ENCODE assay signal across 8 cellular contexts in the genomic region with DNA sequence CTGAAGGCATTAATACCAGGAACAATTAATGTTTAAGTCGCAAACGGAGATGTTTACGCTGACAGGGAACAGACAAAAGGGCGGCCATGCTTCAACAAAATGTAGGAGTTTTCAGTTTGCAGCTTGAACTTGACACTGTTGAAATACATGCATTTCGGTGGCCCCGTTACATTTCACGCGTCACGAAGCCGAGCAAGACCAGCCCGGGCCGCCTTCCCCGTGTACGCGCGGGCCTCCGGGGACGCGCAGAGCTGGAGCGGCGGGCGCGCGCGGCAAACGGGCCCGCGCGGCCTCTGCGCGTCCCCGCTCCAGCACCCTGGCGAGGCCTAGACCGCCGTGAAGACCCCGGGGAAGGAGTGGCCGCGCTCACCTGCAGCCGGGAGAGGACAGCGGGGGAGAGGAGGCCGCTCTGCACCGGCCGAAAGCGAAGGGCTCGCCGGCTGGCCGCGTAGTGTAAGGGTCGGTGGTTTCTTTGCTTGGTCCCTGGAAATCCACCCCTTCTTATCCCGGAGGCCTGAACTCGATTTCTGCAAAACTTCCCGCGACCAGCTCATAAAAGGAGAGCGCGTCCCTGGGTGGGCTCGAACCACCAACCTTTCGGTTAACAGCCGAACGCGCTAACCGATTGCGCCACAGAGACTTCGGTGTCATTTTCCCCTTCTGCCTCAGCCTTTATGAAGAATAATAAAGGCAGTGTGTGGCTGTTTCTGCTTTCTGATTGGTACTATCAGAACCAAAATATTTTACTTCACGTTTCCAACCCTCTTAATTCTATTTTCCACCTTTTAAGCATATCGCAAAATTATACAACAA. TPM values are rescaled to one million over a fixed set of nuclear protein-coding genes. Genes with fewer than 3 reads are reported as not detected.
DNase-seq lines count a peak whose midpoint lies in the region; ATAC-seq and TF ChIP-seq lines count a peak whose summit lies in the region.

No MANE protein-coding gene starts in this region.

- DNase-seq in GM06990 (ENCODE audit: extremely low read depth, insufficient read length) (peak; percentile 92), NCI-H1092 treated with DMSO at 0.1 percent for 48 hours (lab: John Stamatoyannopoulos, UW) (peak; percentile 87), heart left ventricle (peak; percentile 85 to 90 (median 88)), trophoblast cell (peak; percentile 62 to 82), tibial nerve (ENCODE audit: low spot score in 2 of 2) (peak; percentile 85 to 91)
- DNase-seq in activated naive CD8-positive, alpha-beta T cell treated with anti-CD3 and anti-CD28 coated beads, Interleukin-2, amount 50 U/mL, for 24 hours = peak; percentile 84

- peaks cover 4% of the 10 kb centered on the region; the same call in 1 of the 2 replicates for H3F3A ChIP-seq in SU-DHL-6 (ENCODE audit: insufficient read depth)

- no peak overlapping the region for H2BK120ac ChIP-seq in trophoblast cell (ENCODE audit: insufficient read depth, low read length, poor library complexity)

- H3K27ac ChIP-seq in SU-DHL-6 (ENCODE audit: low read depth, low read length) = no peak overlapping the region
- peak overlapping the region; percentile 85 to 97 (median 92) for H3K27ac ChIP-seq in heart left ventricle
- H3K27ac ChIP-seq in trophoblast cell (ENCODE audit: low read depth, low read length) = peak overlapping the region; percentile 70
- H3K27ac ChIP-seq in tibial nerve = peak overlapping the region; percentile 91 to 98 (median 96)

- H3K4me2 ChIP-seq in SU-DHL-6 (ENCODE audit: low read depth, low read length, poor library complexity, severe bottlenecking) = peak overlapping the region; percentile 87
- H3K4me2 ChIP-seq in trophoblast cell (ENCODE audit: low read length) = peak overlapping the region; percentile 85

- H3K9ac ChIP-seq in SU-DHL-6 (ENCODE audit: low read length) (peak overlapping the region; percentile 47), trophoblast cell (ENCODE audit: low read length) (peak overlapping the region; percentile 68)

- WGBS in heart left ventricle, 4 donors = 0 to 1% (median 0%) methylated on average over 49 to 65 of the region's 65 CpGs
- no CpG with 5 or more reads among the region's 65 CpGs for WGBS in trophoblast cell (ENCODE audit: extremely low coverage, insufficient coverage, insufficient read length)
- WGBS in tibial nerve, 2 donors = 0 to 1% methylated on average over 25 to 59 of the region's 65 CpGs

- no peaks in the 10 kb centered on the region for H3K9me3 Mint-ChIP-seq in activated naive CD8-positive, alpha-beta T cell treated with anti-CD3 and anti-CD28 coated beads, Interleukin-2, amount 50 U/mL, for 24 hours

- H4K20me1 ChIP-seq in SU-DHL-6 (ENCODE audit: low read depth, low read length) = no peaks in the 10 kb centered on the region

- peak overlapping the region; percentile 83 for H3K4me3 Mint-ChIP-seq in activated naive CD8-positive, alpha-beta T cell treated with anti-CD3 and anti-CD28 coated beads, Interleukin-2, amount 50 U/mL, for 24 hours

- no peaks in the 10 kb centered on the region for H3K36me3 ChIP-seq in GM06990 (ENCODE audit: control insufficient read depth, insufficient read depth, low read length)
- H3K36me3 ChIP-seq in SU-DHL-6 (ENCODE audit: low read length) = no peaks in the 10 kb centered on the region
- no peaks in the 10 kb centered on the region for H3K36me3 ChIP-seq in heart left ventricle
- no peaks in the 10 kb centered on the region for H3K36me3 ChIP-seq in trophoblast cell (ENCODE audit: control insufficient read depth in 1 of 2, insufficient read depth in 2 of 2, low read length in 2 of 2)
- H3K36me3 ChIP-seq in tibial nerve = no peaks in the 10 kb centered on the region

- H3K4me1 Mint-ChIP-seq in activated naive CD8-positive, alpha-beta T cell treated with anti-CD3 and anti-CD28 coated beads, Interleukin-2, amount 50 U/mL, for 24 hours = peaks cover 24% of the 10 kb centered on the region

- peaks cover 10% of the 10 kb centered on the region for H3K27me3 Mint-ChIP-seq in activated naive CD8-positive, alpha-beta T cell treated with anti-CD3 and anti-CD28 coated beads, Interleukin-2, amount 50 U/mL, for 24 hours

- H3K79me2 ChIP-seq in SU-DHL-6 (ENCODE audit: insufficient read depth, low read length) = no peaks in the 10 kb centered on the region
- no peaks in the 10 kb centered on the region for H3K79me2 ChIP-seq in trophoblast cell (ENCODE audit: control insufficient read depth, insufficient read depth, low read length, poor library complexity)

- H3K9me2 ChIP-seq in SU-DHL-6 (replicated peaks; ENCODE audit: insufficient read depth, low read length) = no peaks in the 10 kb centered on the region

- peak in 1 of 2 donors; percentile 56 for TF ChIP-seq POLR2A in heart left ventricle (IDR thresholded peaks at IDR 0.05)
- peak in 1 of 2 donors; percentile 46 for TF ChIP-seq POLR2A in tibial nerve (IDR thresholded peaks at IDR 0.05)

- H4K8ac ChIP-seq in trophoblast cell (ENCODE audit: low read depth, low read length) = peak overlapping the region; percentile 25

- TF ChIP-seq EP300 in tibial nerve (IDR thresholded peaks at IDR 0.05) = peak; percentile 48 to 86

- no peak overlapping the region for H3K14ac ChIP-seq in trophoblast cell (ENCODE audit: low read length)

- H2BK12ac ChIP-seq in trophoblast cell (ENCODE audit: low read length) = no peak overlapping the region

- no peak overlapping the region for H2BK5ac ChIP-seq in trophoblast cell (ENCODE audit: low read depth, low read length, poor library complexity)

- H3K27ac Mint-ChIP-seq in activated naive CD8-positive, alpha-beta T cell treated with anti-CD3 and anti-CD28 coated beads, Interleukin-2, amount 50 U/mL, for 24 hours = peak overlapping the region; percentile 96

- no peak overlapping the region for H3K18ac ChIP-seq in trophoblast cell (ENCODE audit: low read length)

- H2AFZ ChIP-seq in SU-DHL-6 (ENCODE audit: low read depth, low read length, severe bottlenecking) (peak overlapping the region; percentile 88), trophoblast cell (ENCODE audit: insufficient read depth, low read length, poor library complexity) (peak overlapping the region; percentile 45)

- TF ChIP-seq CTCF in GM06990 (IDR thresholded peaks at IDR 0.05; ENCODE audit: insufficient read depth, low read length, poor library complexity, severe bottlenecking) = no peak
- no peak for TF ChIP-seq CTCF in SU-DHL-6 (IDR thresholded peaks at IDR 0.05; ENCODE audit: insufficient read depth, low read length, poor library complexity, severe bottlenecking)
- no peak for TF ChIP-seq CTCF in heart left ventricle (IDR thresholded peaks at IDR 0.05)
- peak in 2 of 5 experiments; percentile 21 to 41 for TF ChIP-seq CTCF in tibial nerve (IDR thresholded peaks at IDR 0.05)

- no peaks in the 10 kb centered on the region for H3K9me3 ChIP-seq in SU-DHL-6 (ENCODE audit: insufficient read depth, low read length)
- H3K9me3 ChIP-seq in heart left ventricle = no peaks in the 10 kb centered on the region
- no peaks in the 10 kb centered on the region for H3K9me3 ChIP-seq in trophoblast cell (ENCODE audit: insufficient read depth, low read depth, low read length)
- H3K9me3 ChIP-seq in tibial nerve = no peaks in the 10 kb centered on the region

- no peak overlapping the region for H3K23ac ChIP-seq in trophoblast cell (ENCODE audit: low read length)

- H3K36me3 Mint-ChIP-seq in activated naive CD8-positive, alpha-beta T cell treated with anti-CD3 and anti-CD28 coated beads, Interleukin-2, amount 50 U/mL, for 24 hours (ENCODE audit: low read depth) = peaks cover 4% of the 10 kb centered on the region

- ATAC-seq in HG02588 (IDR thresholded peaks at IDR 0.05; ENCODE audit: unreplicated experiment) = peak; percentile 78
- ATAC-seq in activated naive CD8-positive, alpha-beta T cell treated with anti-CD3 and anti-CD28 coated beads, Interleukin-2, amount 50 U/mL, for 24 hours = peak; percentile 93
- peak; percentile 91 to 100 (median 98) for ATAC-seq in heart left ventricle

- no peaks in the 10 kb centered on the region for H3K79me1 ChIP-seq in trophoblast cell (ENCODE audit: low read length)

- H3K27me3 ChIP-seq in GM06990 (replicated peaks; ENCODE audit: control insufficient read depth, insufficient read depth, low read length) (no peaks in the 10 kb centered on the region), SU-DHL-6 (ENCODE audit: low read length) (no peaks in the 10 kb centered on the region), heart left ventricle (no peaks in the 10 kb centered on the region), trophoblast cell (ENCODE audit: insufficient read depth, low read length) (no peaks in the 10 kb centered on the region), tibial nerve (peaks cover 0 to 3% of the 10 kb centered on the region in 2 donors)

- peak overlapping the region; percentile 65 for H3K4me3 ChIP-seq in GM06990 (replicated peaks; ENCODE audit: low read depth, low read length)
- peak overlapping the region; percentile 57 for H3K4me3 ChIP-seq in SU-DHL-6 (ENCODE audit: insufficient read depth, low read length, poor library complexity, severe bottlenecking)
- peak overlapping the region; percentile 57 to 89 (median 77) for H3K4me3 ChIP-seq in heart left ventricle
- H3K4me3 ChIP-seq in trophoblast cell (ENCODE audit: low read depth, low read length) = peak overlapping the region; percentile 81
- peak overlapping the region; percentile 58 to 81 (median 68) for H3K4me3 ChIP-seq in tibial nerve

- H4K91ac ChIP-seq in trophoblast cell (ENCODE audit: low read depth, low read length) = no peak overlapping the region

- no peak overlapping the region for H4K12ac ChIP-seq in trophoblast cell (ENCODE audit: low read depth, low read length)

- intact Hi-C loops in heart left ventricle (cut with DNase I) = loop anchor here (1.0 to 10.0 kb wide), 14 partner anchors 22 to 758 kb away; a partner anchor contains a TSS

- no peak overlapping the region for H3K4ac ChIP-seq in trophoblast cell (ENCODE audit: low read depth, low read length)

- H2AK5ac ChIP-seq in trophoblast cell (ENCODE audit: low read length) = no peak overlapping the region

- H3K4me1 ChIP-seq in heart left ventricle (peaks cover 0 to 9% (median 6%) of the 10 kb centered on the region in 12 donors), trophoblast cell (ENCODE audit: control insufficient read depth in 1 of 2, insufficient read depth in 2 of 2, low read length in 2 of 2) (no peaks in the 10 kb centered on the region), tibial nerve (peaks cover 0 to 12% (median 2%) of the 10 kb centered on the region in 4 donors)

RNA-seq across cellular contexts. Expression of a gene that starts 11.3 kb away (rescaled TPM):
- total RNA-seq in heart left ventricle (not detected), tibial nerve (not detected)
- polyA plus RNA-seq in heart left ventricle = not detected
- polyA plus RNA-seq in trophoblast cell (2013) = not detected in 2 replicates
